16 cellular contexts compared by ENCODE assay signal in genomic region chr13:44224433-44225149, GRCh38.
A peak's percentile ranks its signal among the peaks of the same experiment; 100 is the strongest.
DNase-seq lines count a peak whose midpoint lies in the region; ATAC-seq and TF ChIP-seq lines count a peak whose summit lies in the region.
"Had no signal": no experiment of that assay in that cellular context is flagged by ENCODE, and none has a peak within 500 bp of the region (broad histone marks: within the 10 kb centered on the region; RNA-seq: fewer than 3 reads in every experiment).

No MANE protein-coding gene starts in this region.

- H3K27me3 ChIP-seq in BLaER1 (no peaks in the 10 kb centered on the region), esophagus muscularis mucosa (no peaks in the 10 kb centered on the region), left lung (no peaks in the 10 kb centered on the region), skeletal muscle tissue (ENCODE audit: control insufficient read depth in 3 of 3, insufficient read depth in 3 of 3, low read length in 3 of 3) (no peaks in the 10 kb centered on the region)
- H3K27me3 ChIP-seq: cardiac muscle cell had no signal

- DNase-seq in esophagus muscularis mucosa (ENCODE audit: extremely low spot score) (no peak), left lung (no peak), foreskin fibroblast (no peak), HFFc6 (no peak)
- no peak for DNase-seq in stimulated activated effector memory CD8-positive, alpha-beta T cell treated with anti-CD3 and anti-CD28 coated beads, Interleukin-12 subunit alpha, Interleukin-12 subunit beta, amount 100 ng/mL, for 72 hours (ENCODE audit: low spot score in 2 of 2)
- DNase-seq: activated CD4-positive, alpha-beta T cell treated with anti-CD3 and anti-CD28 coated beads, Interleukin-2, amount 50 U/mL, for 1 hour; activated T-cell treated with anti-CD3 and anti-CD28 coated beads, Interleukin-2, amount 50 U/mL, for 1 hour; NCI-H146; SK-N-SH had no signal

- H4K20me1 ChIP-seq in BLaER1 = no peaks in the 10 kb centered on the region

- no peaks in the 10 kb centered on the region for H3K36me3 Mint-ChIP-seq in HFFc6 (ENCODE audit: low read depth)
- no peaks in the 10 kb centered on the region for H3K36me3 Mint-ChIP-seq in stimulated activated effector memory CD8-positive, alpha-beta T cell treated with anti-CD3 and anti-CD28 coated beads, Interleukin-12 subunit alpha, Interleukin-12 subunit beta, amount 100 ng/mL, for 72 hours
- H3K36me3 Mint-ChIP-seq: activated naive CD8-positive, alpha-beta T cell; type B pancreatic cell had no signal

- intact Hi-C loops in esophagus muscularis mucosa (cut with DNase I) = no loop called here
- intact Hi-C loops in left lung (cut with DNase I) = no loop called here

- TF ChIP-seq CTCF in esophagus muscularis mucosa (IDR thresholded peaks at IDR 0.05) (no peak), left lung (IDR thresholded peaks at IDR 0.05) (no peak), foreskin fibroblast (IDR thresholded peaks at IDR 0.05; ENCODE audit: low read depth, low read length) (no peak), HFFc6 (IDR thresholded peaks at IDR 0.05) (no peak)

- 45% methylated on average over 2 of the region's 2 CpGs for WGBS in esophagus muscularis mucosa

- peaks cover 49% of the 10 kb centered on the region for H3K4me1 ChIP-seq in BLaER1
- H3K4me1 ChIP-seq in esophagus muscularis mucosa = peaks cover 30 to 60% (median 53%) of the 10 kb centered on the region in 4 donors
- peaks cover 6 to 9% of the 10 kb centered on the region in 2 donors for H3K4me1 ChIP-seq in left lung
- peaks cover 0 to 14% (median 14%) of the 10 kb centered on the region in 3 donors for H3K4me1 ChIP-seq in skeletal muscle tissue (ENCODE audit: control insufficient read depth in 3 of 3, insufficient read depth in 3 of 3, low read length in 3 of 3)

- peaks cover 23% of the 10 kb centered on the region for H3K9me3 ChIP-seq in BLaER1
- H3K9me3 ChIP-seq in esophagus muscularis mucosa = no peaks in the 10 kb centered on the region
- no peaks in the 10 kb centered on the region for H3K9me3 ChIP-seq in left lung
- no peaks in the 10 kb centered on the region for H3K9me3 ChIP-seq in skeletal muscle tissue (ENCODE audit: control insufficient read depth in 3 of 3, low read length in 3 of 3)
- H3K9me3 ChIP-seq: SK-N-SH had no signal

- H3K27ac Mint-ChIP-seq in HFFc6 = no peak overlapping the region
- no peak overlapping the region for H3K27ac Mint-ChIP-seq in stimulated activated effector memory CD8-positive, alpha-beta T cell treated with anti-CD3 and anti-CD28 coated beads, Interleukin-12 subunit alpha, Interleukin-12 subunit beta, amount 100 ng/mL, for 72 hours
- H3K27ac Mint-ChIP-seq: activated naive CD8-positive, alpha-beta T cell; type B pancreatic cell had no signal

- H3K27me3 Mint-ChIP-seq in HFFc6 (ENCODE audit: insufficient read depth) = peaks cover 23% of the 10 kb centered on the region
- H3K27me3 Mint-ChIP-seq: activated naive CD8-positive, alpha-beta T cell had no signal

- H3K4me3 Mint-ChIP-seq in HFFc6 = no peak overlapping the region
- no peak overlapping the region for H3K4me3 Mint-ChIP-seq in stimulated activated effector memory CD8-positive, alpha-beta T cell treated with anti-CD3 and anti-CD28 coated beads, Interleukin-12 subunit alpha, Interleukin-12 subunit beta, amount 100 ng/mL, for 72 hours
- H3K4me3 Mint-ChIP-seq: activated naive CD8-positive, alpha-beta T cell; type B pancreatic cell had no signal

- H3K27ac ChIP-seq in BLaER1 = no peak overlapping the region
- peak overlapping the region; percentile 82 to 87 (median 85) for H3K27ac ChIP-seq in esophagus muscularis mucosa (replicated peaks in 1 of 4)
- peak overlapping the region; percentile 31 to 72 for H3K27ac ChIP-seq in left lung
- peak overlapping the region; percentile 37 for H3K27ac ChIP-seq in skeletal muscle tissue (ENCODE audit: low read depth, low read length)
- H3K27ac ChIP-seq: cardiac muscle cell had no signal

- no peak overlapping the region for H3K9ac ChIP-seq in BLaER1
- H3K9ac ChIP-seq in skeletal muscle tissue (ENCODE audit: low read depth in 1 of 3, low read length in 3 of 3) = no peak overlapping the region
- H3K9ac ChIP-seq: SK-N-SH had no signal

- H3K4me3 ChIP-seq in BLaER1 = no peak overlapping the region
- no peak overlapping the region for H3K4me3 ChIP-seq in esophagus muscularis mucosa
- H3K4me3 ChIP-seq in left lung = no peak overlapping the region
- H3K4me3 ChIP-seq in skeletal muscle tissue (ENCODE audit: low read length in 3 of 3) = no peak overlapping the region
- H3K4me3 ChIP-seq in foreskin fibroblast (ENCODE audit: low read depth in 1 of 2, low read length in 2 of 2) = no peak overlapping the region
- H3K4me3 ChIP-seq: A549, cardiac muscle cell had no signal

- H3K36me3 ChIP-seq in BLaER1 = no peaks in the 10 kb centered on the region
- H3K36me3 ChIP-seq in esophagus muscularis mucosa = no peaks in the 10 kb centered on the region
- no peaks in the 10 kb centered on the region for H3K36me3 ChIP-seq in left lung
- no peaks in the 10 kb centered on the region for H3K36me3 ChIP-seq in skeletal muscle tissue (ENCODE audit: control insufficient read depth in 3 of 3, insufficient read depth in 3 of 3, low read length in 3 of 3)
- H3K36me3 ChIP-seq: cardiac muscle cell had no signal

- ATAC-seq in left lung (peak; percentile 51), GM18861 (IDR thresholded peaks at IDR 0.05; ENCODE audit: unreplicated experiment) (no peak)
- no peak for ATAC-seq in stimulated activated effector memory CD8-positive, alpha-beta T cell treated with anti-CD3 and anti-CD28 coated beads, Interleukin-12 subunit alpha, Interleukin-12 subunit beta, amount 100 ng/mL, for 72 hours
- ATAC-seq: A549 had no signal

- peaks cover 11% of the 10 kb centered on the region for H3K4me1 Mint-ChIP-seq in HFFc6 (ENCODE audit: low read depth)
- H3K4me1 Mint-ChIP-seq in stimulated activated effector memory CD8-positive, alpha-beta T cell treated with anti-CD3 and anti-CD28 coated beads, Interleukin-12 subunit alpha, Interleukin-12 subunit beta, amount 100 ng/mL, for 72 hours = no peaks in the 10 kb centered on the region

- 0 out of 2 replicates have a peak overlapping the region, but pooled peaks have one; percentile 15 for H3K4me2 ChIP-seq in BLaER1
- H3K4me2 ChIP-seq: A549, SK-N-SH had no signal

- TF ChIP-seq POLR2A in esophagus muscularis mucosa (IDR thresholded peaks at IDR 0.05; ENCODE audit: low read depth) = no peak

- TF ChIP-seq EP300 in esophagus muscularis mucosa (IDR thresholded peaks at IDR 0.05) = no peak

- no peaks in the 10 kb centered on the region for H3K9me3 Mint-ChIP-seq in HFFc6
- no peaks in the 10 kb centered on the region for H3K9me3 Mint-ChIP-seq in stimulated activated effector memory CD8-positive, alpha-beta T cell treated with anti-CD3 and anti-CD28 coated beads, Interleukin-12 subunit alpha, Interleukin-12 subunit beta, amount 100 ng/mL, for 72 hours
- H3K9me3 Mint-ChIP-seq: type B pancreatic cell had no signal
